Comparison of ENCODE assay signal across 10 cellular contexts in genomic region chrX:149531599-149531998, GRCh38.
DNase-seq lines count a peak whose midpoint lies in the region; ATAC-seq lines count a peak whose summit lies in the region.
"Had no signal": no experiment of that assay in that cellular context is flagged by ENCODE, and none has a peak within 500 bp of the region (broad histone marks: within the 10 kb centered on the region; RNA-seq: fewer than 3 reads in every experiment).

No MANE protein-coding gene starts in this region.

- DNase-seq in activated CD8-positive, alpha-beta memory T cell treated with anti-CD3 and anti-CD28 coated beads for 24 hours: peak; percentile 56
- DNase-seq in activated CD8-positive, alpha-beta memory T cell treated with anti-CD3 and anti-CD28 coated beads, Interleukin-2, amount 50 U/mL, for 4 hours: no peak
- DNase-seq in MV-4-11 (lab: John Stamatoyannopoulos, UW): peak; percentile 67
- DNase-seq in stimulated activated naive B cell treated with anti-CD40 and anti-IgM and Interleukin-4, amounts not matched to agents 10 μg/mL and 1 μg/mL and 100 μg/mL, for 72 hours: no peak
- no peak for DNase-seq in NCI-H2227 (lab: John Stamatoyannopoulos, UW; ENCODE audit: unreplicated experiment)
- DNase-seq in NK-92 (lab: John Stamatoyannopoulos, UW; ENCODE audit: unreplicated experiment): no peak
- DNase-seq in stimulated activated CD4-positive, alpha-beta T cell treated with anti-CD3 and anti-CD28 coated beads, Interleukin-1b, Interleukin-23, amount 100 ng/mL, for 48 hours: no peak
- DNase-seq: activated CD4-positive, alpha-beta T cell treated with anti-CD3 and anti-CD28 coated beads for 1 hour had no signal

- H3K9me3 Mint-ChIP-seq in stimulated activated naive B cell treated with anti-CD40 and anti-IgM and Interleukin-4, amounts not matched to agents 10 μg/mL and 1 μg/mL and 100 μg/mL, for 72 hours: no peaks in the 10 kb centered on the region

- H3K27me3 Mint-ChIP-seq in stimulated activated naive B cell treated with anti-CD40 and anti-IgM and Interleukin-4, amounts not matched to agents 10 μg/mL and 1 μg/mL and 100 μg/mL, for 72 hours: no peaks in the 10 kb centered on the region

- peak; percentile 83 for ATAC-seq in HG02759 (IDR thresholded peaks at IDR 0.05; ENCODE audit: unreplicated experiment)
- ATAC-seq in stimulated activated naive B cell treated with anti-CD40 and anti-IgM and Interleukin-4, amounts not matched to agents 10 μg/mL and 1 μg/mL and 100 μg/mL, for 72 hours (replicated peaks): peak; percentile 95 to 96
- ATAC-seq: HepG2 had no signal

- peak overlapping the region; percentile 47 for H3K27ac Mint-ChIP-seq in stimulated activated naive B cell treated with anti-CD40 and anti-IgM and Interleukin-4, amounts not matched to agents 10 μg/mL and 1 μg/mL and 100 μg/mL, for 72 hours

- peak overlapping the region in 1 of 2 donors; percentile 39 for H3K4me3 Mint-ChIP-seq in stimulated activated naive B cell treated with anti-CD40 and anti-IgM and Interleukin-4, amounts not matched to agents 10 μg/mL and 1 μg/mL and 100 μg/mL, for 72 hours

- H3K36me3 Mint-ChIP-seq in stimulated activated naive B cell treated with anti-CD40 and anti-IgM and Interleukin-4, amounts not matched to agents 10 μg/mL and 1 μg/mL and 100 μg/mL, for 72 hours: peaks cover 7 to 23% of the 10 kb centered on the region in 2 donors

- H3K4me1 Mint-ChIP-seq in stimulated activated naive B cell treated with anti-CD40 and anti-IgM and Interleukin-4, amounts not matched to agents 10 μg/mL and 1 μg/mL and 100 μg/mL, for 72 hours: peaks cover 15 to 23% of the 10 kb centered on the region in 2 donors

Comparison
In these comparisons a context has a peak if more than half of its experiments do, and no peak if none do; other contexts are left out.
1. DNase-seq: peak in activated CD8-positive, alpha-beta memory T cell treated with anti-CD3 and anti-CD28 coated beads for 24 hours (single experiment) and MV-4-11 (single experiment); none in activated CD8-positive, alpha-beta memory T cell treated with anti-CD3 and anti-CD28 coated beads, Interleukin-2, amount 50 U/mL, for 4 hours (single experiment), stimulated activated naive B cell treated with anti-CD40 and anti-IgM and Interleukin-4, amounts not matched to agents 10 μg/mL and 1 μg/mL and 100 μg/mL, for 72 hours (single experiment), NCI-H2227 (single experiment), NK-92 (single experiment) and stimulated activated CD4-positive, alpha-beta T cell treated with anti-CD3 and anti-CD28 coated beads, Interleukin-1b, Interleukin-23, amount 100 ng/mL, for 48 hours (single experiment).